18 cellular contexts compared by ENCODE assay signal in genomic region chr17:4860651-4861050, GRCh38. TPM values are rescaled to one million over a fixed set of nuclear protein-coding genes. Genes with fewer than 3 reads are reported as not detected.
DNase-seq lines count a peak whose midpoint lies in the region; ATAC-seq and TF ChIP-seq lines count a peak whose summit lies in the region.
"Had no signal": no experiment of that assay in that cellular context is flagged by ENCODE, and none has a peak within 500 bp of the region (broad histone marks: within the 10 kb centered on the region; RNA-seq: fewer than 3 reads in every experiment).

No MANE protein-coding gene starts in this region.

- H4K20me1 ChIP-seq in GM23338 (replicated peaks; ENCODE audit: insufficient read depth): peaks cover 5% of the 10 kb centered on the region; the same call in 1 of the 2 replicates
- H4K20me1 ChIP-seq in mammary epithelial cell (ENCODE audit: insufficient read depth, low read length): no peaks in the 10 kb centered on the region

- dilution Hi-C loops in mammary epithelial cell (cut with HindIII; ENCODE audit: low sequenced_read_pairs): loop anchor here (5.0 kb wide), 3 partner anchors 58 to 133 kb away; partner anchors contain the start of genes C17orf114 and PFN1

- peaks cover 28% of the 10 kb centered on the region for H3K79me2 ChIP-seq in GM23338 (replicated peaks; ENCODE audit: insufficient read depth)
- H3K79me2 ChIP-seq in mammary epithelial cell (ENCODE audit: insufficient read depth, low read length): peaks cover 88% of the 10 kb centered on the region

- peak overlapping the region; percentile 48; the same call in 2 of the 3 replicates for H3K4me3 Mint-ChIP-seq in GM23338
- H3K4me3 Mint-ChIP-seq: activated CD4-positive, alpha-beta T cell treated with anti-CD3 and anti-CD28 coated beads, Interleukin-2, amount 10 ng/mL, durations not matched to agents 24 days and 14 days had no signal

- CTCF ChIA-PET in mammary epithelial cell (lab: Charles Lee; ENCODE audit: low non-redundant PET): no interaction called here

- TF ChIP-seq POLR2A in prostate gland (IDR thresholded peaks at IDR 0.05): no peak

- H3K9me3 Mint-ChIP-seq in GM23338: no peaks in the 10 kb centered on the region
- H3K9me3 Mint-ChIP-seq: activated CD4-positive, alpha-beta T cell treated with anti-CD3 and anti-CD28 coated beads, Interleukin-2, amount 10 ng/mL, durations not matched to agents 24 days and 14 days; T-cell had no signal

- H3K27ac ChIP-seq in GM23338 (ENCODE audit: low read depth) (peak overlapping the region; percentile 66; the same call in 1 of the 2 replicates), mammary epithelial cell (ENCODE audit: insufficient read depth, low read depth, low read length) (peak overlapping the region; percentile 83), prostate gland (peak overlapping the region; percentile 31 to 35)
- H3K27ac ChIP-seq: BLaER1 treated with 17β-estradiol and CSF1 and Interleukin-3, amounts not matched to agents 10 nM and 100 nM; neutrophil; transverse colon had no signal

- H3K9me3 ChIP-seq in mammary epithelial cell (replicated peaks; ENCODE audit: insufficient read depth, low read length) (no peaks in the 10 kb centered on the region), iPS-15b (ENCODE audit: control insufficient read depth, insufficient read depth, low read length) (no peaks in the 10 kb centered on the region), prostate gland (no peaks in the 10 kb centered on the region)
- H3K9me3 ChIP-seq: BLaER1 treated with 17β-estradiol and CSF1 and Interleukin-3, amounts not matched to agents 10 nM and 100 nM; neutrophil; transverse colon had no signal

- ATAC-seq in GM23338: peak; percentile 20
- no peak for ATAC-seq in HG03521 (IDR thresholded peaks at IDR 0.05; ENCODE audit: unreplicated experiment)
- ATAC-seq: T-cell had no signal

- peaks cover 43% of the 10 kb centered on the region for H3K4me1 ChIP-seq in GM23338 (ENCODE audit: insufficient read depth)
- H3K4me1 ChIP-seq in mammary epithelial cell (ENCODE audit: insufficient read depth, low read length): peaks cover 48% of the 10 kb centered on the region
- peaks cover 29% of the 10 kb centered on the region for H3K4me1 ChIP-seq in iPS-15b (ENCODE audit: control insufficient read depth, insufficient read depth, low read length)
- H3K4me1 ChIP-seq in prostate gland (replicated peaks): no peaks in the 10 kb centered on the region

- WGBS in mammary epithelial cell (ENCODE audit: low coverage, missing lambda C conversion rate): 65% methylated on average over 9 of the region's 9 CpGs
- 75% methylated on average over 9 of the region's 9 CpGs for WGBS in prostate gland

- no peak for DNase-seq in GM23338 (ENCODE audit: low spot score)
- DNase-seq in mammary epithelial cell: no peak
- DNase-seq in prostate gland (ENCODE audit: low spot score): no peak
- DNase-seq in NCI-H345 (lab: John Stamatoyannopoulos, UW): no peak
- no peak for DNase-seq in stimulated activated naive CD4-positive, alpha-beta T cell (lab: John Stamatoyannopoulos, UW)
- no peak for DNase-seq in COLO668 (lab: John Stamatoyannopoulos, UW; ENCODE audit: unreplicated experiment)
- DNase-seq: activated CD4-positive, alpha-beta T cell treated with anti-CD3 and anti-CD28 coated beads, Interleukin-2, amount 10 ng/mL, durations not matched to agents 24 days and 14 days; activated effector memory CD4-positive, alpha-beta T cell treated with Interleukin-2 at 50 U/mL for 16 hours; central memory CD4-positive, alpha-beta T cell; effector CD4-positive, alpha-beta T cell; NCI-H1417; SIG-M5; T-cell; transverse colon had no signal

- TF ChIP-seq CTCF in GM23338 (conservative IDR thresholded peaks at IDR 0.05; ENCODE audit: low read depth in 2 of 2) (no peak), mammary epithelial cell (conservative IDR thresholded peaks at IDR 0.05 in 1 of 2, IDR thresholded peaks at IDR 0.05 in 1 of 2; ENCODE audit: extremely low read depth in 1 of 2, insufficient read depth in 1 of 2, low read depth in 1 of 2, low read length in 2 of 2) (no peak), prostate gland (IDR thresholded peaks at IDR 0.05) (no peak)

- H3K4me3 ChIP-seq in GM23338: peak overlapping the region; percentile 43
- H3K4me3 ChIP-seq in mammary epithelial cell (replicated peaks in 1 of 3; ENCODE audit: insufficient read depth in 1 of 3, low read depth in 2 of 3, low read length in 3 of 3): peak overlapping the region; percentile 50 to 91 (median 78)
- H3K4me3 ChIP-seq in iPS-15b (ENCODE audit: low read depth, low read length): no peak overlapping the region
- H3K4me3 ChIP-seq in prostate gland: no peak overlapping the region
- H3K4me3 ChIP-seq: BLaER1 treated with 17β-estradiol and CSF1 and Interleukin-3, amounts not matched to agents 10 nM and 100 nM; transverse colon had no signal

- in situ Hi-C loops in mammary epithelial cell (cut with MboI; ENCODE audit: low sequenced_read_pairs in 2 of 2): no loop called here

- peaks cover 9% of the 10 kb centered on the region for H3K27me3 Mint-ChIP-seq in GM23338 (ENCODE audit: insufficient read depth, low read depth, poor library complexity)
- H3K27me3 Mint-ChIP-seq: activated CD4-positive, alpha-beta T cell treated with anti-CD3 and anti-CD28 coated beads, Interleukin-2, amount 10 ng/mL, durations not matched to agents 24 days and 14 days; T-cell had no signal

- intact Hi-C loops in mammary epithelial cell (cut with micrococcal nuclease) (no loop called here), prostate gland (cut with DNase I) (no loop called here)

- BruUV-seq in mammary epithelial cell (replicated peaks; lab: Mats Ljungman, UMichigan): no TSS peak

- peaks cover 51% of the 10 kb centered on the region for H3K4me1 Mint-ChIP-seq in GM23338

- no peaks in the 10 kb centered on the region for H3K9me2 ChIP-seq in GM23338 (ENCODE audit: insufficient read depth)

- peak overlapping the region; percentile 75 for H3K4me2 ChIP-seq in GM23338
- peak overlapping the region; percentile 82 for H3K4me2 ChIP-seq in mammary epithelial cell (ENCODE audit: insufficient read depth, low read depth, low read length)

- H2AFZ ChIP-seq in GM23338 (no peak overlapping the region), mammary epithelial cell (ENCODE audit: low read depth, low read length) (no peak overlapping the region)

- H3K36me3 Mint-ChIP-seq in GM23338 (ENCODE audit: low read depth): peaks cover 9% of the 10 kb centered on the region; the same call in 1 of the 3 replicates

- H3K27me3 ChIP-seq in GM23338 (ENCODE audit: insufficient read depth): no peaks in the 10 kb centered on the region
- H3K27me3 ChIP-seq in mammary epithelial cell (ENCODE audit: insufficient read depth, low read length): no peaks in the 10 kb centered on the region
- H3K27me3 ChIP-seq in iPS-15b (ENCODE audit: control insufficient read depth, insufficient read depth, low read length): no peaks in the 10 kb centered on the region
- H3K27me3 ChIP-seq in prostate gland (replicated peaks; ENCODE audit: insufficient read depth): no peaks in the 10 kb centered on the region
- H3K27me3 ChIP-seq: BLaER1 treated with 17β-estradiol and CSF1 and Interleukin-3, amounts not matched to agents 10 nM and 100 nM; neutrophil; transverse colon had no signal

- no peaks in the 10 kb centered on the region for H3K36me3 ChIP-seq in GM23338 (ENCODE audit: insufficient read depth)
- H3K36me3 ChIP-seq in mammary epithelial cell (ENCODE audit: insufficient read depth, low read length): peaks cover 12% of the 10 kb centered on the region
- H3K36me3 ChIP-seq in iPS-15b (ENCODE audit: control insufficient read depth, insufficient read depth, low read length): no peaks in the 10 kb centered on the region
- no peaks in the 10 kb centered on the region for H3K36me3 ChIP-seq in prostate gland
- H3K36me3 ChIP-seq: transverse colon had no signal

- H3F3A ChIP-seq in GM23338 (replicated peaks; ENCODE audit: low read depth): peaks cover 13% of the 10 kb centered on the region; the same call in 1 of the 2 replicates

- peak overlapping the region; percentile 90 for H3K9ac ChIP-seq in mammary epithelial cell (ENCODE audit: insufficient read depth, low read length)
- H3K9ac ChIP-seq in iPS-15b (ENCODE audit: low read depth, low read length): peak overlapping the region; percentile 4
- H3K9ac ChIP-seq: BLaER1 treated with 17β-estradiol and CSF1 and Interleukin-3, amounts not matched to agents 10 nM and 100 nM had no signal

- H3K27ac Mint-ChIP-seq in GM23338: peak overlapping the region; percentile 52
- H3K27ac Mint-ChIP-seq: activated CD4-positive, alpha-beta T cell treated with anti-CD3 and anti-CD28 coated beads, Interleukin-2, amount 10 ng/mL, durations not matched to agents 24 days and 14 days; T-cell had no signal

TF ChIP-seq in GM23338, 12 proteins besides CTCF, POLR2A, EP300 and RAD21 (continues in another document):
- no peak for TF ChIP-seq EZH2 (IDR thresholded peaks at IDR 0.05; ENCODE audit: low read depth, unreplicated experiment)
- no peak for TF ChIP-seq STAT1 (IDR thresholded peaks at IDR 0.05; ENCODE audit: unreplicated experiment)
- TF ChIP-seq POLR2AphosphoS5 (IDR thresholded peaks at IDR 0.05; ENCODE audit: low read depth): no peak
- no peak for TF ChIP-seq EZH2phosphoT487 (IDR thresholded peaks at IDR 0.05; ENCODE audit: unreplicated experiment)
- TF ChIP-seq JUNB (IDR thresholded peaks at IDR 0.05; ENCODE audit: unreplicated experiment): no peak

RNA-seq across cellular contexts. Expression of gene MINK1, which starts 27.5 kb away (rescaled TPM):
- total RNA-seq in GM23338 (2014; rRNA removed; shearing (Covaris generic)): 42.1 and 54.9 TPM in 2 replicates
- polyA plus RNA-seq in GM23338 (2016; fragmentation: Nextera tagmentation; extraction: Ambion mirVana): 17.3 and 19.4 TPM in 2 replicates
- 100 to 1,000 TPM in 1 of 2 donors, 10 to 100 TPM in 1; 71.0 to 201 TPM for total RNA-seq in mammary epithelial cell
- polyA plus RNA-seq in mammary epithelial cell: 98.0 TPM
- 115 TPM for polyA minus RNA-seq in mammary epithelial cell
- 100 to 1,000 TPM in 1 of 2 donors, 10 to 100 TPM in 1; 53.0 to 136 TPM for total RNA-seq in prostate gland

RNA-seq across cellular contexts. Expression of gene C17orf107, which starts 38.7 kb away (rescaled TPM):
- total RNA-seq in GM23338 (2014; rRNA removed; shearing (Covaris generic)): 3.6 and 5.9 TPM in 2 replicates
- polyA plus RNA-seq in GM23338 (2016; fragmentation: Nextera tagmentation; extraction: Ambion mirVana) (0.78 and 1.9 TPM in 2 replicates), mammary epithelial cell (0.44 TPM)
- total RNA-seq in mammary epithelial cell (1 to 10 TPM; 4.0 to 4.4 TPM), prostate gland (10 to 100 TPM in 1 of 2 donors, 1 to 10 TPM in 1; 2.4 to 15.4 TPM)
- not detected for polyA minus RNA-seq in mammary epithelial cell

RNA-seq across cellular contexts. Expression of gene CHRNE, which starts 42.2 kb away (rescaled TPM):
- 0.23 and 1.2 TPM in 2 replicates for total RNA-seq in GM23338 (2014; rRNA removed; shearing (Covaris generic))
- polyA plus RNA-seq in GM23338 (2016; fragmentation: Nextera tagmentation; extraction: Ambion mirVana): 0.24 and 0.50 TPM in 2 replicates
- total RNA-seq in mammary epithelial cell: under 1 TPM in 1 of 2 donors, not detected in 1; under 0.01 TPM
- polyA plus RNA-seq in mammary epithelial cell: 0.03 TPM
- polyA minus RNA-seq in mammary epithelial cell: not detected
- 1 to 10 TPM in 1 of 2 donors, under 1 TPM in 1; 0.64 to 1.0 TPM for total RNA-seq in prostate gland

RNA-seq across cellular contexts. Expression of gene PLD2, which starts 53.7 kb away (rescaled TPM):
- 49.9 and 55.9 TPM in 2 replicates for total RNA-seq in GM23338 (2014; rRNA removed; shearing (Covaris generic))
- polyA plus RNA-seq in GM23338 (2016; fragmentation: Nextera tagmentation; extraction: Ambion mirVana) (20.2 and 22.1 TPM in 2 replicates), mammary epithelial cell (24.2 TPM)
- total RNA-seq in mammary epithelial cell (10 to 100 TPM; 22.2 to 42.9 TPM), prostate gland (10 to 100 TPM; 25.7 to 29.5 TPM)
- 26.6 TPM for polyA minus RNA-seq in mammary epithelial cell

Comparison
In these comparisons a context has a peak if more than half of its experiments do, and no peak if none do; other contexts are left out.
1. H3K27ac ChIP-seq: peak in every context shown above with its lines; median percentile 83 in mammary epithelial cell; 66 in GM23338; 33 in prostate gland.
2. H3K4me3 ChIP-seq: peak in GM23338 (single experiment) and mammary epithelial cell (3 of 3); none in iPS-15b (single experiment) and prostate gland (0 of 2).